ENCODE assay signal across 30 cellular contexts in genomic region chr4:7112656-7113055, GRCh38.
"Had no signal": no experiment of that assay in that cellular context is flagged by ENCODE, and none has a peak within 500 bp of the region (broad histone marks: within the 10 kb centered on the region; RNA-seq: fewer than 3 reads in every experiment).

No MANE protein-coding gene starts in this region.

- H3K27me3 ChIP-seq: colonic mucosa, gastrocnemius medialis, neural progenitor cell, ovary, right lobe of liver, stomach had no signal

- H3K4me3 Mint-ChIP-seq: dendritic cell treated with granulocyte-macrophage colony-stimulating factor and Interleukin-4, amounts not matched to agents 40 ng/mL and 50 ng/mL, for 4 days; endodermal cell; naive thymus-derived CD4-positive, alpha-beta T cell; nephron; neural progenitor cell; type B pancreatic cell had no signal

- H3K4me1 ChIP-seq: colonic mucosa, gastrocnemius medialis, neural progenitor cell, right lobe of liver, stomach, tibial artery had no signal

- H2AFZ ChIP-seq: neural progenitor cell had no signal

- H3K9me3 Mint-ChIP-seq: endodermal cell, type B pancreatic cell had no signal

- H3K4me1 Mint-ChIP-seq: endodermal cell, nephron had no signal

- H3K4me3 ChIP-seq: colonic mucosa, gastrocnemius medialis, neural progenitor cell, ovary, right lobe of liver, stomach, tibial artery had no signal

- H3K27ac ChIP-seq: colonic mucosa, epithelial cell of prostate, gastrocnemius medialis, neural progenitor cell, ovary, right lobe of liver, stomach, tibial artery had no signal

- H3K9ac ChIP-seq: neural progenitor cell had no signal

- H3K27ac Mint-ChIP-seq: dendritic cell treated with granulocyte-macrophage colony-stimulating factor and Interleukin-4, amounts not matched to agents 40 ng/mL and 50 ng/mL, for 4 days; endodermal cell; naive thymus-derived CD4-positive, alpha-beta T cell; nephron; neural progenitor cell; type B pancreatic cell had no signal

- H3K36me3 Mint-ChIP-seq: neural progenitor cell, type B pancreatic cell had no signal

- DNase-seq: central memory CD4-positive, alpha-beta T cell; colonic mucosa; effector CD8-positive, alpha-beta T cell; endodermal cell; foreskin fibroblast; gastrocnemius medialis; head of caudate nucleus; left cardiac atrium; mammary epithelial cell; mesendoderm; midbrain; naive thymus-derived CD4-positive, alpha-beta T cell; nucleus accumbens; retina; right lobe of liver; small intestine; stimulated activated CD4-positive, alpha-beta T cell treated with anti-CD3 and anti-CD28 coated beads, Interleukin-12 subunit alpha, Interleukin-12 subunit beta, amount 100 ng/mL, for 4 hours; stimulated activated CD4-positive, alpha-beta T cell treated with anti-CD3 and anti-CD28 coated beads, Interleukin-1b, Interleukin-23, amount 100 ng/mL, for 48 hours; stimulated activated CD4-positive, alpha-beta T cell treated with anti-CD3 and anti-CD28 coated beads, Interleukin-4, amount 100 ng/mL, for 1 hour; stimulated activated CD8-positive, alpha-beta memory T cell treated with anti-CD3 and anti-CD28 coated beads, Interleukin-4, amount 100 ng/mL, for 48 hours; stimulated activated naive CD4-positive, alpha-beta T cell; stomach; tibial artery had no signal

- ATAC-seq: esophagus mucosa; gastrocnemius medialis; left cardiac atrium; naive thymus-derived CD4-positive, alpha-beta T cell; right lobe of liver had no signal

- H3K4me2 ChIP-seq: neural progenitor cell had no signal

- H3K9me3 ChIP-seq: colonic mucosa, gastrocnemius medialis, ovary, right lobe of liver, stomach had no signal

- H3K36me3 ChIP-seq: colonic mucosa, gastrocnemius medialis, neural progenitor cell, ovary, right lobe of liver, stomach, tibial artery had no signal
